Comparison of ENCODE assay signal across 24 cellular contexts in genomic region chr12:131620520-131620919, GRCh38.
DNase-seq lines count a peak whose midpoint lies in the region; ATAC-seq, FAIRE-seq and TF ChIP-seq lines count a peak whose summit lies in the region.
"Had no signal": no experiment of that assay in that cellular context is flagged by ENCODE, and none has a peak within 500 bp of the region (broad histone marks: within the 10 kb centered on the region; RNA-seq: fewer than 3 reads in every experiment).

No MANE protein-coding gene starts in this region.

- WGBS in A549 (ENCODE audit: missing lambda C conversion rate) = 43% methylated on average over 6 of the region's 6 CpGs
- 67% methylated on average over 3 of the region's 6 CpGs; no CpG with 5 or more reads in 1 of the 2 experiments for WGBS in IMR-90 (ENCODE audit: extremely low coverage in 2 of 2, insufficient read length in 1 of 2), 2 experiments
- no CpG with 5 or more reads among the region's 6 CpGs for WGBS in mesendoderm (ENCODE audit: extremely low coverage, insufficient coverage, low lambda C conversion rate)

- in situ Hi-C loops in IMR-90 (cut with MboI; ENCODE audit: low sequenced_read_pairs) = no loop called here

- FAIRE-seq in A549 (lab: Jason Lieb, UNC) = no peak
- FAIRE-seq: bronchial epithelial cell, GM18507, TTC549 had no signal

- H4K8ac ChIP-seq in IMR-90 (ENCODE audit: low read depth in 2 of 2, low read length in 2 of 2) (no peak overlapping the region), mesendoderm (ENCODE audit: low read depth, low read length) (no peak overlapping the region)

- H2BK5ac ChIP-seq in IMR-90 (ENCODE audit: low read depth, low read length, poor library complexity, severe bottlenecking) = no peak overlapping the region
- no peak overlapping the region for H2BK5ac ChIP-seq in mesendoderm (ENCODE audit: low read length)

- no peak for TF ChIP-seq POLR2A in A549 (IDR thresholded peaks at IDR 0.05; ENCODE audit: low read length)
- TF ChIP-seq POLR2A in IMR-90 (IDR thresholded peaks at IDR 0.05; ENCODE audit: low read depth, low read length) = no peak

- DNase-seq in A549 (ENCODE audit: low read depth in 1 of 2, low spot score in 1 of 2) (no peak), IMR-90 (no peak), mesendoderm (peak; percentile 46), DMS114 treated with DMSO at 0.1 percent for 48 hours (lab: John Stamatoyannopoulos, UW; ENCODE audit: unreplicated experiment) (no peak), GOT3 (lab: John Stamatoyannopoulos, UW) (no peak)
- no peak for DNase-seq in effector memory CD8-positive, alpha-beta T cell
- no peak for DNase-seq in stimulated activated naive B cell treated with anti-CD40 and anti-IgM and Interleukin-4, amounts not matched to agents 10 μg/mL and 1 μg/mL and 100 μg/mL, for 72 hours
- DNase-seq: ACHN; activated CD4-positive, alpha-beta T cell treated with anti-CD3 and anti-CD28 coated beads for 36 hours; activated naive CD4-positive, alpha-beta T cell treated with anti-CD3 and anti-CD28 coated beads for 36 hours; activated T-cell treated with anti-CD3 and anti-CD28 coated beads, Interleukin-2, amount 50 U/mL, for 48 hours; amniotic stem cell; cortex of kidney; mesenchymal stem cell; NCI-H1694 treated with DMSO at 0.1 percent for 48 hours; NCI-H69; SHP77; stimulated activated CD4-positive, alpha-beta T cell treated with anti-CD3 and anti-CD28 coated beads, Interleukin-12 subunit alpha, Interleukin-12 subunit beta, amount 100 ng/mL, for 4 hours; T-helper 1 cell had no signal

- no peak overlapping the region for H2AK5ac ChIP-seq in IMR-90 (ENCODE audit: low read depth, low read length)
- no peak overlapping the region for H2AK5ac ChIP-seq in mesendoderm (ENCODE audit: low read length)

- H3K4me2 ChIP-seq in A549 (no peak overlapping the region), IMR-90 (ENCODE audit: low read depth, low read length) (no peak overlapping the region), mesendoderm (ENCODE audit: low read length) (no peak overlapping the region)

- CTCF ChIA-PET in A549 (lab: Yijun Ruan, JAX) = interaction anchor here (0.6 to 1.3 kb wide), 2 partner anchors 11 to 216 kb away, joined by 3 to 5 read pairs; no protein-coding TSS in a partner anchor
- CTCF ChIA-PET in IMR-90 (lab: Yijun Ruan, JAX) = no interaction called here

- no peak overlapping the region for H3K4ac ChIP-seq in IMR-90 (ENCODE audit: low read depth, low read length)
- no peak overlapping the region for H3K4ac ChIP-seq in mesendoderm (ENCODE audit: low read depth, low read length)

- H3K27me3 Mint-ChIP-seq in effector memory CD8-positive, alpha-beta T cell = peaks cover 16 to 36% of the 10 kb centered on the region in 2 donors
- H3K27me3 Mint-ChIP-seq in stimulated activated naive B cell treated with anti-CD40 and anti-IgM and Interleukin-4, amounts not matched to agents 10 μg/mL and 1 μg/mL and 100 μg/mL, for 72 hours = peaks cover 22 to 62% of the 10 kb centered on the region in 2 donors

- TF ChIP-seq RAD21 in A549 (conservative IDR thresholded peaks at IDR 0.05 in 1 of 2, IDR thresholded peaks at IDR 0.05 in 1 of 2) (no peak), IMR-90 (IDR thresholded peaks at IDR 0.05; ENCODE audit: low read length) (no peak)

- POLR2A ChIA-PET in A549 (lab: Yijun Ruan, JAX) (no interaction called here), IMR-90 (lab: Charles Lee; ENCODE audit: unreplicated experiment) (no interaction called here)

- BruUV-seq in IMR-90 (replicated peaks; lab: Mats Ljungman, UMichigan) = no TSS peak

- no peaks in the 10 kb centered on the region for H3K36me3 ChIP-seq in IMR-90 (ENCODE audit: control insufficient read depth, insufficient read depth, low read length)
- H3K36me3 ChIP-seq in mesendoderm (ENCODE audit: control insufficient read depth, insufficient read depth, low read length) = no peaks in the 10 kb centered on the region
- H3K36me3 ChIP-seq: right atrium auricular region had no signal

- H3K4me1 ChIP-seq in A549 (no peaks in the 10 kb centered on the region), IMR-90 (ENCODE audit: control insufficient read depth, insufficient read depth, low read length) (no peaks in the 10 kb centered on the region), mesendoderm (ENCODE audit: control insufficient read depth, low read depth, low read length) (peaks cover 10% of the 10 kb centered on the region)

- intact Hi-C loops in IMR-90 (cut with micrococcal nuclease) = no loop called here

- H4K20me1 ChIP-seq in IMR-90 (ENCODE audit: insufficient read depth, low read length) = no peaks in the 10 kb centered on the region

- H3K9me3 Mint-ChIP-seq in effector memory CD8-positive, alpha-beta T cell = no peaks in the 10 kb centered on the region
- no peaks in the 10 kb centered on the region for H3K9me3 Mint-ChIP-seq in stimulated activated naive B cell treated with anti-CD40 and anti-IgM and Interleukin-4, amounts not matched to agents 10 μg/mL and 1 μg/mL and 100 μg/mL, for 72 hours
- H3K9me3 Mint-ChIP-seq: activated naive CD4-positive, alpha-beta T cell treated with anti-CD3 and anti-CD28 coated beads for 36 hours had no signal

- H3K9me3 ChIP-seq in A549 (no peaks in the 10 kb centered on the region), IMR-90 (ENCODE audit: control insufficient read depth, insufficient read depth, low read length) (no peaks in the 10 kb centered on the region)
- H3K9me3 ChIP-seq: right atrium auricular region had no signal

- H4K91ac ChIP-seq in IMR-90 (ENCODE audit: insufficient read depth, low read depth, low read length) = no peak overlapping the region

- TF ChIP-seq CTCF in A549 (IDR thresholded peaks at IDR 0.05) (no peak), IMR-90 (conservative IDR thresholded peaks at IDR 0.05; ENCODE audit: low read depth, low read length) (no peak)

- no peak overlapping the region for H3K14ac ChIP-seq in IMR-90 (replicated peaks; ENCODE audit: low read depth, low read length)

- no peak overlapping the region for H3K23ac ChIP-seq in IMR-90 (ENCODE audit: low read depth, low read length)
- H3K23ac ChIP-seq in mesendoderm (ENCODE audit: low read length) = no peak overlapping the region

- H3K27ac ChIP-seq in A549 (no peak overlapping the region), IMR-90 (ENCODE audit: insufficient read depth, low read length) (no peak overlapping the region), angular gyrus (ENCODE audit: low read depth, low read length) (peak overlapping the region; percentile 98), mesendoderm (ENCODE audit: low read depth, low read length) (no peak overlapping the region)
- H3K27ac ChIP-seq: right atrium auricular region had no signal

- H2AFZ ChIP-seq in IMR-90 (replicated peaks; ENCODE audit: low read length, poor library complexity) = no peak overlapping the region

- dilution Hi-C loops in IMR-90 (cut with HindIII; ENCODE audit: low sequenced_read_pairs, unreplicated experiment) = no loop called here

- ATAC-seq in A549 (peak in 1 of 2 experiments; percentile 24; a peak in 3 of 6 replicates), IMR-90 (ENCODE audit: low read depth) (no peak)
- ATAC-seq in effector memory CD8-positive, alpha-beta T cell (replicated peaks) = no peak
- no peak for ATAC-seq in stimulated activated naive B cell treated with anti-CD40 and anti-IgM and Interleukin-4, amounts not matched to agents 10 μg/mL and 1 μg/mL and 100 μg/mL, for 72 hours (replicated peaks)
- ATAC-seq: activated CD4-positive, alpha-beta T cell treated with anti-CD3 and anti-CD28 coated beads for 36 hours had no signal

- H3K18ac ChIP-seq in IMR-90 (ENCODE audit: low read depth, low read length) = no peak overlapping the region
- H3K18ac ChIP-seq in mesendoderm (ENCODE audit: low read length) = no peak overlapping the region

- no peaks in the 10 kb centered on the region for H3K27me3 ChIP-seq in IMR-90 (ENCODE audit: control insufficient read depth, insufficient read depth, low read length)
- H3K27me3 ChIP-seq in mesendoderm (ENCODE audit: insufficient read depth, low read length, poor library complexity) = no peaks in the 10 kb centered on the region
- H3K27me3 ChIP-seq: right atrium auricular region had no signal

- no peak overlapping the region for H2BK120ac ChIP-seq in IMR-90 (ENCODE audit: low read depth, low read length)
- H2BK120ac ChIP-seq in mesendoderm (ENCODE audit: low read depth, low read length) = no peak overlapping the region

- H3K56ac ChIP-seq in IMR-90 (ENCODE audit: extremely low read depth, insufficient read depth, low read length) (no peak overlapping the region), mesendoderm (ENCODE audit: low read length) (no peak overlapping the region)

- no peaks in the 10 kb centered on the region for H3K79me2 ChIP-seq in mesendoderm (ENCODE audit: control insufficient read depth, insufficient read depth, low read length)

- no peak overlapping the region for H2BK20ac ChIP-seq in IMR-90 (ENCODE audit: low read depth, low read length)

- H3K4me3 ChIP-seq in A549 (no peak overlapping the region), IMR-90 (ENCODE audit: insufficient read depth, low read depth, low read length) (no peak overlapping the region), mesendoderm (ENCODE audit: low read length) (no peak overlapping the region)
- H3K4me3 ChIP-seq: right atrium auricular region had no signal

- H3K36me3 Mint-ChIP-seq in effector memory CD8-positive, alpha-beta T cell (ENCODE audit: insufficient read depth) = peaks cover 6% of the 10 kb centered on the region
- no peaks in the 10 kb centered on the region for H3K36me3 Mint-ChIP-seq in stimulated activated naive B cell treated with anti-CD40 and anti-IgM and Interleukin-4, amounts not matched to agents 10 μg/mL and 1 μg/mL and 100 μg/mL, for 72 hours

- H3K27ac Mint-ChIP-seq in effector memory CD8-positive, alpha-beta T cell = no peak overlapping the region
- H3K27ac Mint-ChIP-seq in stimulated activated naive B cell treated with anti-CD40 and anti-IgM and Interleukin-4, amounts not matched to agents 10 μg/mL and 1 μg/mL and 100 μg/mL, for 72 hours = no peak overlapping the region
- H3K27ac Mint-ChIP-seq: activated CD4-positive, alpha-beta T cell treated with anti-CD3 and anti-CD28 coated beads for 36 hours; activated naive CD4-positive, alpha-beta T cell treated with anti-CD3 and anti-CD28 coated beads for 36 hours had no signal

- H2BK15ac ChIP-seq in IMR-90 (ENCODE audit: low read depth, low read length) (no peak overlapping the region), mesendoderm (replicated peaks; ENCODE audit: low read depth) (no peak overlapping the region)

- peaks cover 0 to 4% of the 10 kb centered on the region in 2 donors for H3K4me1 Mint-ChIP-seq in effector memory CD8-positive, alpha-beta T cell (ENCODE audit: low read depth in 2 of 2)
- H3K4me1 Mint-ChIP-seq in stimulated activated naive B cell treated with anti-CD40 and anti-IgM and Interleukin-4, amounts not matched to agents 10 μg/mL and 1 μg/mL and 100 μg/mL, for 72 hours = no peaks in the 10 kb centered on the region
- H3K4me1 Mint-ChIP-seq: activated CD4-positive, alpha-beta T cell treated with anti-CD3 and anti-CD28 coated beads for 36 hours had no signal

- H3K79me1 ChIP-seq in IMR-90 (ENCODE audit: low read depth in 1 of 2, low read length in 2 of 2) = no peaks in the 10 kb centered on the region
- H3K79me1 ChIP-seq in mesendoderm (ENCODE audit: low read length) = no peaks in the 10 kb centered on the region

- H3K9me1 ChIP-seq in IMR-90 (ENCODE audit: insufficient read depth, low read length) = no peaks in the 10 kb centered on the region

- TF ChIP-seq EP300 in A549 (IDR thresholded peaks at IDR 0.05) = no peak

- no peak overlapping the region for H2AK9ac ChIP-seq in IMR-90 (replicated peaks; ENCODE audit: low read depth, low read length, poor library complexity)

- H3K4me3 Mint-ChIP-seq in effector memory CD8-positive, alpha-beta T cell = no peak overlapping the region
- no peak overlapping the region for H3K4me3 Mint-ChIP-seq in stimulated activated naive B cell treated with anti-CD40 and anti-IgM and Interleukin-4, amounts not matched to agents 10 μg/mL and 1 μg/mL and 100 μg/mL, for 72 hours
- H3K4me3 Mint-ChIP-seq: activated CD4-positive, alpha-beta T cell treated with anti-CD3 and anti-CD28 coated beads for 36 hours; activated naive CD4-positive, alpha-beta T cell treated with anti-CD3 and anti-CD28 coated beads for 36 hours had no signal

- H3K9ac ChIP-seq in IMR-90 (ENCODE audit: low read depth, low read length) (no peak overlapping the region), mesendoderm (ENCODE audit: low read length) (no peak overlapping the region)

- no peak overlapping the region for H4K5ac ChIP-seq in IMR-90 (ENCODE audit: low read depth, low read length)
- H4K5ac ChIP-seq in mesendoderm (ENCODE audit: low read length) = no peak overlapping the region
